9 cellular contexts compared by ENCODE assay signal in genomic region chr16:29899516-29900101, GRCh38. TPM values are rescaled to one million over a fixed set of nuclear protein-coding genes. Genes with fewer than 3 reads are reported as not detected.
DNase-seq lines count a peak whose midpoint lies in the region; TF ChIP-seq lines count a peak whose summit lies in the region.
"Had no signal": no experiment of that assay in that cellular context is flagged by ENCODE, and none has a peak within 500 bp of the region (broad histone marks: within the 10 kb centered on the region; RNA-seq: fewer than 3 reads in every experiment).

SEZ6L2 (minus strand) TSS chr16:29899550; CDS start chr16:29899019, 531 bp downstream.

- no peaks in the 10 kb centered on the region for H3K27me3 ChIP-seq in layer of hippocampus (ENCODE audit: control insufficient read depth, insufficient read depth, low read length)

- H3K9me3 Mint-ChIP-seq in chondrocyte (ENCODE audit: low read depth), result no peaks in the 10 kb centered on the region

- H3K27ac ChIP-seq in layer of hippocampus (ENCODE audit: low read depth, low read length), result peak within 1 kb of the TSS; percentile 94

- peak within 1 kb of the TSS; percentile 73 for H3K27ac Mint-ChIP-seq in chondrocyte (ENCODE audit: unreplicated experiment)

- peak; percentile 59 for TF ChIP-seq CTCF in chondrocyte (IDR thresholded peaks at IDR 0.05)

- peaks cover 19% of the 10 kb centered on the region for H3K27me3 Mint-ChIP-seq in chondrocyte (ENCODE audit: low read depth)

- H3K36me3 Mint-ChIP-seq in chondrocyte (ENCODE audit: low read depth), result no peaks in the 10 kb centered on the region
- H3K36me3 Mint-ChIP-seq: CD4-positive, CD25-positive, alpha-beta regulatory T cell had no signal

- DNase-seq in NCI-H1417 (lab: John Stamatoyannopoulos, UW) (peak; percentile 62 to 91 (median 88)), NCI-H1417 treated with DMSO at 0.1 percent for 48 hours (lab: John Stamatoyannopoulos, UW) (no peak), MV-4-11 (lab: John Stamatoyannopoulos, UW) (peak; percentile 88), SK-N-DZ (ENCODE audit: low spot score) (peak; percentile 95), chondrocyte (ENCODE audit: low spot score) (no peak), mesenteric fat pad (ENCODE audit: low spot score) (no peak)
- peak; percentile 50 for DNase-seq in stimulated activated CD4-positive, alpha-beta T cell treated with anti-CD3 and anti-CD28 coated beads, Interleukin-15, amount 100 ng/mL, for 24 hours

- H3K4me1 Mint-ChIP-seq in chondrocyte (ENCODE audit: low read depth), result peaks cover 15% of the 10 kb centered on the region

- H3K4me3 Mint-ChIP-seq in chondrocyte (ENCODE audit: unreplicated experiment), result peak within 1 kb of the TSS; percentile 75

RNA-seq across cellular contexts. Expression of gene SEZ6L2, which starts in this region (rescaled TPM):
- polyA plus RNA-seq in SK-N-DZ (2014; cell fraction: cytosol; rRNA removed), result 53.8 and 60.2 TPM in 2 replicates
- 22.0 and 22.8 TPM in 2 replicates for polyA plus RNA-seq in SK-N-DZ (2014; cell fraction: nucleus; rRNA removed)
- total RNA-seq in chondrocyte (10.9 to 17.0 TPM (median 16.3 TPM) in 3 replicates), mesenteric fat pad (1.1 TPM)
- total RNA-seq: CD4-positive, CD25-positive, alpha-beta regulatory T cell had no signal
- polyA plus RNA-seq: CD4-positive, CD25-positive, alpha-beta regulatory T cell had no signal

Comparison
In these comparisons a context has a peak if more than half of its experiments do, and no peak if none do; other contexts are left out.
1. DNase-seq: peak in NCI-H1417 (3 of 3), MV-4-11 (single experiment), SK-N-DZ (single experiment) and stimulated activated CD4-positive, alpha-beta T cell treated with anti-CD3 and anti-CD28 coated beads, Interleukin-15, amount 100 ng/mL, for 24 hours (single experiment); none in NCI-H1417 treated with DMSO at 0.1 percent for 48 hours (single experiment), chondrocyte (single experiment) and mesenteric fat pad (single experiment).